In the genomic region with DNA sequence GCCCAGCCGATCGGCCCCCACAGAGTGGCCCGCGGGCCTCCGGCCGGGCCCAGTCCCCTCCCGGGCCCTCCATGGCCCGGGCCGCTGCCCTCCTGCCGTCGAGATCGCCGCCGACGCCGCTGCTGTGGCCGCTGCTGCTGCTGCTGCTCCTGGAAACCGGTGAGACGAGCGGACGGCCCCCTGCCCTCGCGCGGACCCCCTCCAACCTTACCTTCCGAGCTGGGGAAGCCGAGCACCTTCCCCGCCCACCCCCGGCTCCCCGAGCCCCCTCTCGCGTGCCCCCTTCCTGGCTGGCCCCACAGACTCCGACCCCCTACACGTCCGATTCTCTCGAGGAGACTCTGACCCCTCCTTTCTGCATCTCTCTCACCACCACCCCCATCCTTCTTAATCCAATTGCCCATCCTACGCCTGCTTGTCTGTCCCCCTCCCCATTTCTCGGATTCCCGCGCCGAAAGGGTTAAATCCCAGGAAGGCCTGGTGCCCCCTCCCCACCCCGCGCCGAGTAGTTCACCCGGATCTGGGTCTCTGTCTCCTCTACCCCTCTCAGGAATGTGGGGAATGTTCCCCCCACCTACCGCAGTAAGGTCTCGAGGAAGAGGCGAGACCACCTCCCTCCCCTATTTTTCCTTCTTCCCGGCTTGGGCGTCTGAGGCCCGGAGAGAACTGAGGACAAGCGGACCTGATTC, we compare ENCODE assay signal across 1 cellular context.
TF ChIP-seq lines count a peak whose summit lies in the region.

No MANE protein-coding gene starts in this region.

TF ChIP-seq in HepG2, 621 proteins besides CTCF, POLR2A, EP300 and RAD21 (continued from another document and continues in another):
- TF ChIP-seq, protein P1, sequence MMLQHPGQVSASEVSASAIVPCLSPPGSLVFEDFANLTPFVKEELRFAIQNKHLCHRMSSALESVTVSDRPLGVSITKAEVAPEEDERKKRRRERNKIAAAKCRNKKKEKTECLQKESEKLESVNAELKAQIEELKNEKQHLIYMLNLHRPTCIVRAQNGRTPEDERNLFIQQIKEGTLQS (CRISPR knock-in tag; IDR thresholded peaks at IDR 0.05): no peak
- TF ChIP-seq, protein P2, sequence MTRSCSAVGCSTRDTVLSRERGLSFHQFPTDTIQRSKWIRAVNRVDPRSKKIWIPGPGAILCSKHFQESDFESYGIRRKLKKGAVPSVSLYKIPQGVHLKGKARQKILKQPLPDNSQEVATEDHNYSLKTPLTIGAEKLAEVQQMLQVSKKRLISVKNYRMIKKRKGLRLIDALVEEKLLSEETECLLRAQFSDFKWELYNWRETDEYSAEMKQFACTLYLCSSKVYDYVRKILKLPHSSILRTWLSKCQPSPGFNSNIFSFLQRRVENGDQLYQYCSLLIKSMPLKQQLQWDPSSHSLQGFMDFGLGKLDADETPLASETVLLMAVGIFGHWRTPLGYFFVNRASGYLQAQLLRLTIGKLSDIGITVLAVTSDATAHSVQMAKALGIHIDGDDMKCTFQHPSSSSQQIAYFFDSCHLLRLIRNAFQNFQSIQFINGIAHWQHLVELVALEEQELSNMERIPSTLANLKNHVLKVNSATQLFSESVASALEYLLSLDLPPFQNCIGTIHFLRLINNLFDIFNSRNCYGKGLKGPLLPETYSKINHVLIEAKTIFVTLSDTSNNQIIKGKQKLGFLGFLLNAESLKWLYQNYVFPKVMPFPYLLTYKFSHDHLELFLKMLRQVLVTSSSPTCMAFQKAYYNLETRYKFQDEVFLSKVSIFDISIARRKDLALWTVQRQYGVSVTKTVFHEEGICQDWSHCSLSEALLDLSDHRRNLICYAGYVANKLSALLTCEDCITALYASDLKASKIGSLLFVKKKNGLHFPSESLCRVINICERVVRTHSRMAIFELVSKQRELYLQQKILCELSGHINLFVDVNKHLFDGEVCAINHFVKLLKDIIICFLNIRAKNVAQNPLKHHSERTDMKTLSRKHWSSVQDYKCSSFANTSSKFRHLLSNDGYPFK (CRISPR knock-in tag; IDR thresholded peaks at IDR 0.05; ENCODE audit: borderline replicate concordance): no peak; the same call in 1 of the 2 replicates
- TF ChIP-seq ZNF432 (CRISPR knock-in tag; IDR thresholded peaks at IDR 0.05; ENCODE audit: borderline replicate concordance) (no peak), KDM1A (CRISPR knock-in tag; IDR thresholded peaks at IDR 0.05) (no peak), ZNF556 (CRISPR knock-in tag; IDR thresholded peaks at IDR 0.05; ENCODE audit: borderline replicate concordance) (no peak), ZNF543 (CRISPR knock-in tag; IDR thresholded peaks at IDR 0.05) (no peak), POGZ (CRISPR knock-in tag; IDR thresholded peaks at IDR 0.05) (no peak), FOXA1 (IDR thresholded peaks at IDR 0.05) (no peak), FOXA1 (CRISPR knock-in tag; IDR thresholded peaks at IDR 0.05) (no peak), PHB2 (IDR thresholded peaks at IDR 0.05; ENCODE audit: partially characterized antibody) (no peak), MAZ (IDR thresholded peaks at IDR 0.05; ENCODE audit: borderline replicate concordance, low read depth, low read length) (peak; percentile 32; the same call in 1 of the 2 replicates), MAZ (CRISPR knock-in tag; IDR thresholded peaks at IDR 0.05; ENCODE audit: low read depth) (no peak), YY1 (IDR thresholded peaks at IDR 0.05; ENCODE audit: insufficient read depth, insufficient replicate concordance, low read depth, low read length) (no peak), FOXK1 (CRISPR knock-in tag; IDR thresholded peaks at IDR 0.05; ENCODE audit: borderline replicate concordance, low read depth) (no peak), SP1 (IDR thresholded peaks at IDR 0.05) (no peak), SP1 (CRISPR knock-in tag; IDR thresholded peaks at IDR 0.05) (no peak), MTF1 (CRISPR knock-in tag; IDR thresholded peaks at IDR 0.05) (no peak)
- TF ChIP-seq, protein P3, sequence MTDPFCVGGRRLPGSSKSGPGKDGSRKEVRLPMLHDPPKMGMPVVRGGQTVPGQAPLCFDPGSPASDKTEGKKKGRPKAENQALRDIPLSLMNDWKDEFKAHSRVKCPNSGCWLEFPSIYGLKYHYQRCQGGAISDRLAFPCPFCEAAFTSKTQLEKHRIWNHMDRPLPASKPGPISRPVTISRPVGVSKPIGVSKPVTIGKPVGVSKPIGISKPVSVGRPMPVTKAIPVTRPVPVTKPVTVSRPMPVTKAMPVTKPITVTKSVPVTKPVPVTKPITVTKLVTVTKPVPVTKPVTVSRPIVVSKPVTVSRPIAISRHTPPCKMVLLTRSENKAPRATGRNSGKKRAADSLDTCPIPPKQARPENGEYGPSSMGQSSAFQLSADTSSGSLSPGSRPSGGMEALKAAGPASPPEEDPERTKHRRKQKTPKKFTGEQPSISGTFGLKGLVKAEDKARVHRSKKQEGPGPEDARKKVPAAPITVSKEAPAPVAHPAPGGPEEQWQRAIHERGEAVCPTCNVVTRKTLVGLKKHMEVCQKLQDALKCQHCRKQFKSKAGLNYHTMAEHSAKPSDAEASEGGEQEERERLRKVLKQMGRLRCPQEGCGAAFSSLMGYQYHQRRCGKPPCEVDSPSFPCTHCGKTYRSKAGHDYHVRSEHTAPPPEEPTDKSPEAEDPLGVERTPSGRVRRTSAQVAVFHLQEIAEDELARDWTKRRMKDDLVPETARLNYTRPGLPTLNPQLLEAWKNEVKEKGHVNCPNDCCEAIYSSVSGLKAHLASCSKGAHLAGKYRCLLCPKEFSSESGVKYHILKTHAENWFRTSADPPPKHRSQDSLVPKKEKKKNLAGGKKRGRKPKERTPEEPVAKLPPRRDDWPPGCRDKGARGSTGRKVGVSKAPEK (CRISPR knock-in tag; IDR thresholded peaks at IDR 0.05; ENCODE audit: borderline replicate concordance): no peak
- TF ChIP-seq, protein P4, sequence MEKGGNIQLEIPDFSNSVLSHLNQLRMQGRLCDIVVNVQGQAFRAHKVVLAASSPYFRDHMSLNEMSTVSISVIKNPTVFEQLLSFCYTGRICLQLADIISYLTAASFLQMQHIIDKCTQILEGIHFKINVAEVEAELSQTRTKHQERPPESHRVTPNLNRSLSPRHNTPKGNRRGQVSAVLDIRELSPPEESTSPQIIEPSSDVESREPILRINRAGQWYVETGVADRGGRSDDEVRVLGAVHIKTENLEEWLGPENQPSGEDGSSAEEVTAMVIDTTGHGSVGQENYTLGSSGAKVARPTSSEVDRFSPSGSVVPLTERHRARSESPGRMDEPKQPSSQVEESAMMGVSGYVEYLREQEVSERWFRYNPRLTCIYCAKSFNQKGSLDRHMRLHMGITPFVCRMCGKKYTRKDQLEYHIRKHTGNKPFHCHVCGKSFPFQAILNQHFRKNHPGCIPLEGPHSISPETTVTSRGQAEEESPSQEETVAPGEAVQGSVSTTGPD (CRISPR knock-in tag; IDR thresholded peaks at IDR 0.05): no peak
- TF ChIP-seq, protein P5, sequence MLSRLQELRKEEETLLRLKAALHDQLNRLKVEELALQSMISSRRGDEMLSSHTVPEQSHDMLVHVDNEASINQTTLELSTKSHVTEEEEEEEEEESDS (CRISPR knock-in tag; IDR thresholded peaks at IDR 0.05; ENCODE audit: borderline replicate concordance): no peak
- TF ChIP-seq, protein P6, sequence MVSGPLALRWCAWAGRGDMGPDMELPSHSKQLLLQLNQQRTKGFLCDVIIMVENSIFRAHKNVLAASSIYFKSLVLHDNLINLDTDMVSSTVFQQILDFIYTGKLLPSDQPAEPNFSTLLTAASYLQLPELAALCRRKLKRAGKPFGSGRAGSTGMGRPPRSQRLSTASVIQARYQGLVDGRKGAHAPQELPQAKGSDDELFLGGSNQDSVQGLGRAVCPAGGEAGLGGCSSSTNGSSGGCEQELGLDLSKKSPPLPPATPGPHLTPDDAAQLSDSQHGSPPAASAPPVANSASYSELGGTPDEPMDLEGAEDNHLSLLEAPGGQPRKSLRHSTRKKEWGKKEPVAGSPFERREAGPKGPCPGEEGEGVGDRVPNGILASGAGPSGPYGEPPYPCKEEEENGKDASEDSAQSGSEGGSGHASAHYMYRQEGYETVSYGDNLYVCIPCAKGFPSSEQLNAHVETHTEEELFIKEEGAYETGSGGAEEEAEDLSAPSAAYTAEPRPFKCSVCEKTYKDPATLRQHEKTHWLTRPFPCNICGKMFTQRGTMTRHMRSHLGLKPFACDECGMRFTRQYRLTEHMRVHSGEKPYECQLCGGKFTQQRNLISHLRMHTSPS (CRISPR knock-in tag; IDR thresholded peaks at IDR 0.05; ENCODE audit: low read depth): no peak
- TF ChIP-seq, protein P7, sequence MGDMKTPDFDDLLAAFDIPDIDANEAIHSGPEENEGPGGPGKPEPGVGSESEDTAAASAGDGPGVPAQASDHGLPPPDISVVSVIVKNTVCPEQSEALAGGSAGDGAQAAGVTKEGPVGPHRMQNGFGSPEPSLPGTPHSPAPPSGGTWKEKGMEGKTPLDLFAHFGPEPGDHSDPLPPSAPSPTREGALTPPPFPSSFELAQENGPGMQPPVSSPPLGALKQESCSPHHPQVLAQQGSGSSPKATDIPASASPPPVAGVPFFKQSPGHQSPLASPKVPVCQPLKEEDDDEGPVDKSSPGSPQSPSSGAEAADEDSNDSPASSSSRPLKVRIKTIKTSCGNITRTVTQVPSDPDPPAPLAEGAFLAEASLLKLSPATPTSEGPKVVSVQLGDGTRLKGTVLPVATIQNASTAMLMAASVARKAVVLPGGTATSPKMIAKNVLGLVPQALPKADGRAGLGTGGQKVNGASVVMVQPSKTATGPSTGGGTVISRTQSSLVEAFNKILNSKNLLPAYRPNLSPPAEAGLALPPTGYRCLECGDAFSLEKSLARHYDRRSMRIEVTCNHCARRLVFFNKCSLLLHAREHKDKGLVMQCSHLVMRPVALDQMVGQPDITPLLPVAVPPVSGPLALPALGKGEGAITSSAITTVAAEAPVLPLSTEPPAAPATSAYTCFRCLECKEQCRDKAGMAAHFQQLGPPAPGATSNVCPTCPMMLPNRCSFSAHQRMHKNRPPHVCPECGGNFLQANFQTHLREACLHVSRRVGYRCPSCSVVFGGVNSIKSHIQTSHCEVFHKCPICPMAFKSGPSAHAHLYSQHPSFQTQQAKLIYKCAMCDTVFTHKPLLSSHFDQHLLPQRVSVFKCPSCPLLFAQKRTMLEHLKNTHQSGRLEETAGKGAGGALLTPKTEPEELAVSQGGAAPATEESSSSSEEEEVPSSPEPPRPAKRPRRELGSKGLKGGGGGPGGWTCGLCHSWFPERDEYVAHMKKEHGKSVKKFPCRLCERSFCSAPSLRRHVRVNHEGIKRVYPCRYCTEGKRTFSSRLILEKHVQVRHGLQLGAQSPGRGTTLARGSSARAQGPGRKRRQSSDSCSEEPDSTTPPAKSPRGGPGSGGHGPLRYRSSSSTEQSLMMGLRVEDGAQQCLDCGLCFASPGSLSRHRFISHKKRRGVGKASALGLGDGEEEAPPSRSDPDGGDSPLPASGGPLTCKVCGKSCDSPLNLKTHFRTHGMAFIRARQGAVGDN (CRISPR knock-in tag; IDR thresholded peaks at IDR 0.05): no peak
- TF ChIP-seq, protein P8, sequence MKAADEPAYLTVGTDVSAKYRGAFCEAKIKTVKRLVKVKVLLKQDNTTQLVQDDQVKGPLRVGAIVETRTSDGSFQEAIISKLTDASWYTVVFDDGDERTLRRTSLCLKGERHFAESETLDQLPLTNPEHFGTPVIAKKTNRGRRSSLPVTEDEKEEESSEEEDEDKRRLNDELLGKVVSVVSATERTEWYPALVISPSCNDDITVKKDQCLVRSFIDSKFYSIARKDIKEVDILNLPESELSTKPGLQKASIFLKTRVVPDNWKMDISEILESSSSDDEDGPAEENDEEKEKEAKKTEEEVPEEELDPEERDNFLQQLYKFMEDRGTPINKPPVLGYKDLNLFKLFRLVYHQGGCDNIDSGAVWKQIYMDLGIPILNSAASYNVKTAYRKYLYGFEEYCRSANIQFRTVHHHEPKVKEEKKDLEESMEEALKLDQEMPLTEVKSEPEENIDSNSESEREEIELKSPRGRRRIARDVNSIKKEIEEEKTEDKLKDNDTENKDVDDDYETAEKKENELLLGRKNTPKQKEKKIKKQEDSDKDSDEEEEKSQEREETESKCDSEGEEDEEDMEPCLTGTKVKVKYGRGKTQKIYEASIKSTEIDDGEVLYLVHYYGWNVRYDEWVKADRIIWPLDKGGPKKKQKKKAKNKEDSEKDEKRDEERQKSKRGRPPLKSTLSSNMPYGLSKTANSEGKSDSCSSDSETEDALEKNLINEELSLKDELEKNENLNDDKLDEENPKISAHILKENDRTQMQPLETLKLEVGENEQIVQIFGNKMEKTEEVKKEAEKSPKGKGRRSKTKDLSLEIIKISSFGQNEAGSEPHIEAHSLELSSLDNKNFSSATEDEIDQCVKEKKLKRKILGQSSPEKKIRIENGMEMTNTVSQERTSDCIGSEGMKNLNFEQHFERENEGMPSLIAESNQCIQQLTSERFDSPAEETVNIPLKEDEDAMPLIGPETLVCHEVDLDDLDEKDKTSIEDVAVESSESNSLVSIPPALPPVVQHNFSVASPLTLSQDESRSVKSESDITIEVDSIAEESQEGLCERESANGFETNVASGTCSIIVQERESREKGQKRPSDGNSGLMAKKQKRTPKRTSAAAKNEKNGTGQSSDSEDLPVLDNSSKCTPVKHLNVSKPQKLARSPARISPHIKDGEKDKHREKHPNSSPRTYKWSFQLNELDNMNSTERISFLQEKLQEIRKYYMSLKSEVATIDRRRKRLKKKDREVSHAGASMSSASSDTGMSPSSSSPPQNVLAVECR (CRISPR knock-in tag; IDR thresholded peaks at IDR 0.05; ENCODE audit: borderline replicate concordance): 0 out of 2 replicates have a peak, but pooled peaks have one; percentile 9
- TF ChIP-seq, protein P9, sequence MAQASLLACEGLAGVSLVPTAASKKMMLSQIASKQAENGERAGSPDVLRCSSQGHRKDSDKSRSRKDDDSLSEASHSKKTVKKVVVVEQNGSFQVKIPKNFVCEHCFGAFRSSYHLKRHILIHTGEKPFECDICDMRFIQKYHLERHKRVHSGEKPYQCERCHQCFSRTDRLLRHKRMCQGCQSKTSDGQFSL (CRISPR knock-in tag; IDR thresholded peaks at IDR 0.05): no peak
- TF ChIP-seq, protein P10, sequence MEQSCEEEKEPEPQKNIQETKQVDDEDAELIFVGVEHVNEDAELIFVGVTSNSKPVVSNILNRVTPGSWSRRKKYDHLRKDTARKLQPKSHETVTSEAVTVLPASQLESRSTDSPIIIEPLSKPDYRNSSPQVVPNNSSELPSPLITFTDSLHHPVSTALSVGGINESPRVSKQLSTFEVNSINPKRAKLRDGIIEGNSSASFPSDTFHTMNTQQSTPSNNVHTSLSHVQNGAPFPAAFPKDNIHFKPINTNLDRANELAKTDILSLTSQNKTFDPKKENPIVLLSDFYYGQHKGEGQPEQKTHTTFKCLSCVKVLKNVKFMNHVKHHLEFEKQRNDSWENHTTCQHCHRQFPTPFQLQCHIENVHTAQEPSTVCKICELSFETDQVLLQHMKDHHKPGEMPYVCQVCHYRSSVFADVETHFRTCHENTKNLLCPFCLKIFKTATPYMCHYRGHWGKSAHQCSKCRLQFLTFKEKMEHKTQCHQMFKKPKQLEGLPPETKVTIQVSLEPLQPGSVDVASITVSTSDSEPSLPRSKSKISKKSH (CRISPR knock-in tag; IDR thresholded peaks at IDR 0.05; ENCODE audit: borderline replicate concordance): no peak
